ENCODE assay signal across 8 cellular contexts in the genomic region with DNA sequence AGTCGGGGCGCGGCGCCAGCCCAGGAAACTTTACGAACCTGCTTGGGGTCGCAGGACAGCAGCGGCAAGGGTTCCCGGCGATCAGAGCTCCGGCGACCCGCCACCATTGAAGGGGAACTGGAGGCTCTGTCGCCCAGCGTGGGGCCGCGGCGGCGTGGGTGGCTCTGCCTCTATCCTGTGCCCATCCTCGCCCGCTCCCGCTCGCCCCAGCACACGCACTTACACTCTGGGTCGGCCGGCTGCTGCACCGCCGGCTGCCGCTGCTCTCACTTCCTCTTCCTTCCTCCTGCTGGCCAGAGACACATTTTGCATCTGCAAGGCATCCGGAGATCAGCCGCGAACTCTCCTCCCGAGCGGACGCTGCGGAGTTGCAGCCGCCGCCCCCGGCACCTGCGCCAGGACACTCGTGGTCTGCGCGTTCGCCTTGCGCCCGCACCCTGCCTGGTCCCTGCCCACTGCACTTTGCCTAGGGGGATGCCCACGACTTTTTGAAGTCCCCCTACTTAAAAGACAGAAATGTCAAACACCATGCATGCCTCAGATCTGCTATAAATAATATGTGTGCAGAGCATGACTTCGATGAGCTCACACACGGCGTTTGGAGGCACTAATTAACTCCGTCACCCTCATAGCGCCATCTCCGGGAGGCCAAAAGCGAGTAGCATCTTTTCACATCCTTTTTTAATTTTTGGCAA. TPM values are rescaled to one million over a fixed set of nuclear protein-coding genes. Genes with fewer than 3 reads are reported as not detected.
DNase-seq lines count a peak whose midpoint lies in the region; ATAC-seq, FAIRE-seq and TF ChIP-seq lines count a peak whose summit lies in the region.

A gene with protein sequence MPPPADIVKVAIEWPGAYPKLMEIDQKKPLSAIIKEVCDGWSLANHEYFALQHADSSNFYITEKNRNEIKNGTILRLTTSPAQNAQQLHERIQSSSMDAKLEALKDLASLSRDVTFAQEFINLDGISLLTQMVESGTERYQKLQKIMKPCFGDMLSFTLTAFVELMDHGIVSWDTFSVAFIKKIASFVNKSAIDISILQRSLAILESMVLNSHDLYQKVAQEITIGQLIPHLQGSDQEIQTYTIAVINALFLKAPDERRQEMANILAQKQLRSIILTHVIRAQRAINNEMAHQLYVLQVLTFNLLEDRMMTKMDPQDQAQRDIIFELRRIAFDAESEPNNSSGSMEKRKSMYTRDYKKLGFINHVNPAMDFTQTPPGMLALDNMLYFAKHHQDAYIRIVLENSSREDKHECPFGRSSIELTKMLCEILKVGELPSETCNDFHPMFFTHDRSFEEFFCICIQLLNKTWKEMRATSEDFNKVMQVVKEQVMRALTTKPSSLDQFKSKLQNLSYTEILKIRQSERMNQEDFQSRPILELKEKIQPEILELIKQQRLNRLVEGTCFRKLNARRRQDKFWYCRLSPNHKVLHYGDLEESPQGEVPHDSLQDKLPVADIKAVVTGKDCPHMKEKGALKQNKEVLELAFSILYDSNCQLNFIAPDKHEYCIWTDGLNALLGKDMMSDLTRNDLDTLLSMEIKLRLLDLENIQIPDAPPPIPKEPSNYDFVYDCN (minus strand): TSS at position 228 of the 695 bp plus-strand sequence. CDS start 106,174 bp downstream, outside the sequence.

- no peak for TF ChIP-seq EP300 in A549 (IDR thresholded peaks at IDR 0.05)

- no peak for FAIRE-seq in A549 (lab: Jason Lieb, UNC)

- no peak; the same call in 2 of the 3 replicates for TF ChIP-seq CTCF in A549 (IDR thresholded peaks at IDR 0.05)
- peak; percentile 46 for TF ChIP-seq CTCF in epithelial cell of esophagus (IDR thresholded peaks at IDR 0.05; ENCODE audit: insufficient read depth, low read depth, low read length, missing control alignments)
- TF ChIP-seq CTCF in mucosa of descending colon (IDR thresholded peaks at IDR 0.05), result no peak

- WGBS in A549 (ENCODE audit: missing lambda C conversion rate), result under 1% methylated on average over 38 of the region's 53 CpGs

- CTCF ChIA-PET in A549 (lab: Yijun Ruan, JAX), result interaction anchor here (0.8 to 1.6 kb wide), 8 partner anchors 10 to 1082 kb away, joined by 3 to 6 read pairs (median 3); no protein-coding TSS in a partner anchor

- H3K36me3 ChIP-seq in mucosa of descending colon (ENCODE audit: low read depth), result no peaks in the 10 kb centered on the region

- TF ChIP-seq RAD21 in A549 (conservative IDR thresholded peaks at IDR 0.05 in 1 of 2, IDR thresholded peaks at IDR 0.05 in 1 of 2), result peak; percentile 22 to 35; a peak in 3 of 5 replicates

- POLR2A ChIA-PET in A549 (lab: Yijun Ruan, JAX), result no interaction called here

- no peaks in the 10 kb centered on the region for H3K9me3 ChIP-seq in A549
- H3K9me3 ChIP-seq in mucosa of descending colon, result no peaks in the 10 kb centered on the region

- ATAC-seq in A549, result peak; percentile 94 to 98
- ATAC-seq in HG03108 (IDR thresholded peaks at IDR 0.05; ENCODE audit: unreplicated experiment), result peak; percentile 94
- ATAC-seq in mucosa of descending colon, result peak; percentile 85

- H3K4me1 ChIP-seq in A549 (peaks cover 6% of the 10 kb centered on the region; the same call in 2 of the 3 replicates), mucosa of descending colon (ENCODE audit: low read depth) (peaks cover 3% of the 10 kb centered on the region)

- H3K27ac ChIP-seq in A549, result peak within 1 kb of the TSS; percentile 81 to 87

- TF ChIP-seq POLR2A in A549 (IDR thresholded peaks at IDR 0.05; ENCODE audit: low read length) (peak; percentile 24; the same call in 1 of the 2 replicates), GM18526 (IDR thresholded peaks at IDR 0.05; ENCODE audit: extremely low read depth, insufficient read length) (peak; percentile 31)

- H3K4me3 ChIP-seq in A549 (peak within 1 kb of the TSS; percentile 89), epithelial cell of esophagus (ENCODE audit: low read length) (peak within 1 kb of the TSS; percentile 35), mucosa of descending colon (peak within 1 kb of the TSS; percentile 26)

- H3K4me2 ChIP-seq in A549, result peak within 1 kb of the TSS; percentile 69

- intact Hi-C loops in mucosa of descending colon (cut with DNase I, micrococcal nuclease), result no loop called here

- DNase-seq in A549 (ENCODE audit: low read depth in 1 of 2, low spot score in 1 of 2) (peak; percentile 76 to 81), NCI-H82 (lab: John Stamatoyannopoulos, UW) (peak; percentile 87), epithelial cell of esophagus (ENCODE audit: low read depth) (peak; percentile 62), mucosa of descending colon (peak; percentile 72 to 88 (median 80))
- peak; percentile 38 for DNase-seq in activated CD8-positive, alpha-beta memory T cell treated with anti-CD3 and anti-CD28 coated beads, Interleukin-2, amount 50 U/mL, for 24 hours (ENCODE audit: extremely low read depth)
- peak; percentile 63 to 66 for DNase-seq in stimulated activated CD8-positive, alpha-beta memory T cell treated with anti-CD3 and anti-CD28 coated beads, Interleukin-2, amount 100 ng/mL, for 48 hours (ENCODE audit: low read depth in 2 of 2)

TF ChIP-seq in A549, 52 proteins besides CTCF, POLR2A, EP300 and RAD21:
- TF ChIP-seq HOXB5 (CRISPR knock-in tag; IDR thresholded peaks at IDR 0.05) (no peak), TFCP2L1 (CRISPR knock-in tag; IDR thresholded peaks at IDR 0.05) (no peak), SMC3 (IDR thresholded peaks at IDR 0.05) (peak; percentile 30; the same call in 1 of the 3 replicates), TP53 (CRISPR knock-in tag; IDR thresholded peaks at IDR 0.05) (no peak), GATA3 (IDR thresholded peaks at IDR 0.05; ENCODE audit: borderline replicate concordance) (no peak), HOXB13 (CRISPR knock-in tag; IDR thresholded peaks at IDR 0.05; ENCODE audit: low read depth) (no peak)
- TF ChIP-seq, protein P1, sequence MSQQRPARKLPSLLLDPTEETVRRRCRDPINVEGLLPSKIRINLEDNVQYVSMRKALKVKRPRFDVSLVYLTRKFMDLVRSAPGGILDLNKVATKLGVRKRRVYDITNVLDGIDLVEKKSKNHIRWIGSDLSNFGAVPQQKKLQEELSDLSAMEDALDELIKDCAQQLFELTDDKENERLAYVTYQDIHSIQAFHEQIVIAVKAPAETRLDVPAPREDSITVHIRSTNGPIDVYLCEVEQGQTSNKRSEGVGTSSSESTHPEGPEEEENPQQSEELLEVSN (IDR thresholded peaks at IDR 0.05; ENCODE audit: borderline replicate concordance, low read depth), result peak; percentile 76
- TF ChIP-seq, protein P2, sequence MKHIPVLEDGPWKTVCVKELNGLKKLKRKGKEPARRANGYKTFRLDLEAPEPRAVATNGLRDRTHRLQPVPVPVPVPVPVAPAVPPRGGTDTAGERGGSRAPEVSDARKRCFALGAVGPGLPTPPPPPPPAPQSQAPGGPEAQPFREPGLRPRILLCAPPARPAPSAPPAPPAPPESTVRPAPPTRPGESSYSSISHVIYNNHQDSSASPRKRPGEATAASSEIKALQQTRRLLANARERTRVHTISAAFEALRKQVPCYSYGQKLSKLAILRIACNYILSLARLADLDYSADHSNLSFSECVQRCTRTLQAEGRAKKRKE (CRISPR knock-in tag; IDR thresholded peaks at IDR 0.05; ENCODE audit: low read depth), result no peak
- TF ChIP-seq, protein P3, sequence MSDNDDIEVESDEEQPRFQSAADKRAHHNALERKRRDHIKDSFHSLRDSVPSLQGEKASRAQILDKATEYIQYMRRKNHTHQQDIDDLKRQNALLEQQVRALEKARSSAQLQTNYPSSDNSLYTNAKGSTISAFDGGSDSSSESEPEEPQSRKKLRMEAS (IDR thresholded peaks at IDR 0.05), result peak; percentile 77
- TF ChIP-seq, protein P4, sequence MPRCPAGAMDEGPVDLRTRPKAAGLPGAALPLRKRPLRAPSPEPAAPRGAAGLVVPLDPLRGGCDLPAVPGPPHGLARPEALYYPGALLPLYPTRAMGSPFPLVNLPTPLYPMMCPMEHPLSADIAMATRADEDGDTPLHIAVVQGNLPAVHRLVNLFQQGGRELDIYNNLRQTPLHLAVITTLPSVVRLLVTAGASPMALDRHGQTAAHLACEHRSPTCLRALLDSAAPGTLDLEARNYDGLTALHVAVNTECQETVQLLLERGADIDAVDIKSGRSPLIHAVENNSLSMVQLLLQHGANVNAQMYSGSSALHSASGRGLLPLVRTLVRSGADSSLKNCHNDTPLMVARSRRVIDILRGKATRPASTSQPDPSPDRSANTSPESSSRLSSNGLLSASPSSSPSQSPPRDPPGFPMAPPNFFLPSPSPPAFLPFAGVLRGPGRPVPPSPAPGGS (IDR thresholded peaks at IDR 0.05), result no peak
- TF ChIP-seq, protein P5, sequence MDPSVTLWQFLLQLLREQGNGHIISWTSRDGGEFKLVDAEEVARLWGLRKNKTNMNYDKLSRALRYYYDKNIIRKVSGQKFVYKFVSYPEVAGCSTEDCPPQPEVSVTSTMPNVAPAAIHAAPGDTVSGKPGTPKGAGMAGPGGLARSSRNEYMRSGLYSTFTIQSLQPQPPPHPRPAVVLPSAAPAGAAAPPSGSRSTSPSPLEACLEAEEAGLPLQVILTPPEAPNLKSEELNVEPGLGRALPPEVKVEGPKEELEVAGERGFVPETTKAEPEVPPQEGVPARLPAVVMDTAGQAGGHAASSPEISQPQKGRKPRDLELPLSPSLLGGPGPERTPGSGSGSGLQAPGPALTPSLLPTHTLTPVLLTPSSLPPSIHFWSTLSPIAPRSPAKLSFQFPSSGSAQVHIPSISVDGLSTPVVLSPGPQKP (IDR thresholded peaks at IDR 0.05; ENCODE audit: low read depth, low read length), result no peak

RNA-seq across cellular contexts. Expression of the gene that starts here (rescaled TPM):
- 6.1 and 13.3 TPM in 2 replicates for polyA plus RNA-seq in A549 (2011; rRNA removed)
- polyA plus RNA-seq in A549 (2012; cell fraction: cytosol; rRNA removed), result 1.3 and 1.8 TPM in 2 replicates
- polyA plus RNA-seq in A549 (2012; cell fraction: nucleus; rRNA removed), result 1.4 and 4.0 TPM in 2 replicates
- 2.3 to 3.2 TPM (median 2.6 TPM) in 3 replicates for polyA plus RNA-seq in A549 (2017; fragmentation: RNase III; extraction: RNeasy Plus Mini Kit Qiagen cat#74134 plus additional on column Dnase treatment)
- polyA minus RNA-seq in A549 (2011; rRNA and poly(A)+ RNA removed), result 27.3 and 29.8 TPM in 2 replicates
- total RNA-seq in mucosa of descending colon, result 10 to 100 TPM in 2 of 3 donors, 1 to 10 TPM in 1; 9.7 to 27.2 (median 18.2) TPM

Comparison
In these comparisons a context has a peak if more than half of its experiments do, and no peak if none do; other contexts are left out.
1. Peak in every context shown above with its lines: DNase-seq, ATAC-seq, H3K4me3 ChIP-seq and H3K27ac ChIP-seq.
2. H3K4me3 ChIP-seq: peak in every context shown above with its lines; median percentile 89 in A549; 35 in epithelial cell of esophagus; 26 in mucosa of descending colon.